ENCODE assay signal across 10 cellular contexts in the genomic region with DNA sequence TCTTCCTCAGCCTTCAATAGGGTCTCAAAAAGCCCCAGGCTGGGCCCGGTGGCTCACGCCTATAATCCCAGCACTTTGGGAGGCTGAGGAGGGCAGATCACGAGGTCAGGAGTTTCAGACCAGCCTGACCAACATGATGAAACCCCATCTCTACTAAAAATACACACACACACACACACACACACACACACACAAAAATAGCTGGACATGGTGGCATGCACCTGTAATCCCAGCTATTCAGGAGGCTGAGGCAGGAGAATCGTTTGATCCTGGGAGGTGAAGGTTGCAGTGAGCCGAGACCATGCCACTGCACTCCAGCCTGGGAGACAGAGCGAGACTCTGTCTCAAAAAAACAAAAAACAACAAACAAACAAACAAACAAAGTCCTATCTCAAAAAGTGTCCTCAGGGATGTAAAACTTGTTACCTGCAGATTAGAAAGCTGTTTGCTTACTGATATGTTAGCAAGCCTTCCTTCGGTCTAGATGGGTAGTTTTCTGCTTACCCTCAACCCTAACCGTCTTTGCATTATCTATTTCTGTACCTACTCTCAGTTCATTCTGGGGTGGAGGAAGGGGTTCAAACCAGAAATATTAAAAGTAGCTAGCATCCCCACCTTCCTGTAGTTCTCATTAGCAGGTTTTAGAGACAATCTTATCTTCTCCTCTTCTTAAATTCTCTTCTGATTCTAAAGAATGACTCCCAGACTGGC. TPM values are rescaled to one million over a fixed set of nuclear protein-coding genes. Genes with fewer than 3 reads are reported as not detected.
A peak's percentile ranks its signal among the peaks of the same experiment; 100 is the strongest.
DNase-seq lines count a peak whose midpoint lies in the region; ATAC-seq, FAIRE-seq and TF ChIP-seq lines count a peak whose summit lies in the region.
"Not testable (repeated sequence)": the region's sequence is repeated elsewhere in the genome, so short reads cannot be mapped to it uniquely, and the experiment has no call there.
"Had no signal": no experiment of that assay in that cellular context is flagged by ENCODE, and none has a peak within 500 bp of the region (broad histone marks: within the 10 kb centered on the region; RNA-seq: fewer than 3 reads in every experiment).

No MANE protein-coding gene starts in this region.

- FAIRE-seq in K562 (lab: Jason Lieb, UNC) = not testable (repeated sequence)

- DNase-seq in GM12865 (ENCODE audit: low read depth) (peak; percentile 71), posterior vena cava (ENCODE audit: low spot score) (peak; percentile 2)
- DNase-seq in T-cell; K562 (ENCODE audit: extremely low read depth in 1 of 4, low spot score in 3 of 4): not testable (repeated sequence)

- peak overlapping the region; percentile 29; the same call in 1 of the 2 replicates for H3K4me2 ChIP-seq in K562 (ENCODE audit: insufficient read depth, low read length)

- H3K4me1 Mint-ChIP-seq in T-cell = peaks cover 62 to 80% (median 66%) of the 10 kb centered on the region in 3 donors

- not testable (repeated sequence) for H3K9me1 ChIP-seq in K562 (ENCODE audit: control insufficient read depth, insufficient read depth, low read length)

- not testable (repeated sequence) for H4K20me1 ChIP-seq in K562 (replicated peaks; ENCODE audit: control insufficient read depth, insufficient read depth, low read length)

- H3K27me3 ChIP-seq in K562 (ENCODE audit: control insufficient read depth in 2 of 2, insufficient read depth in 2 of 2, low read length in 2 of 2) = not testable (repeated sequence)

- CTCF ChIA-PET in T-cell (lab: Charles Lee) (interaction anchor here in 1 of 2 donors (0.6 to 1.2 kb wide), 5 partner anchors 13 to 37 kb away, joined by 3 to 5 read pairs (median 4); no protein-coding TSS in a partner anchor), K562 (lab: Yijun Ruan, JAX; ENCODE audit: low intra/inter-chr PET ratio) (interaction anchor here (1.0 kb wide), 1 partner anchor 27 kb away, joined by 4 read pairs; no protein-coding TSS in a partner anchor)

- ATAC-seq in GM21737 (IDR thresholded peaks at IDR 0.05; ENCODE audit: unreplicated experiment) = peak; percentile 18
- ATAC-seq in HG03460 (IDR thresholded peaks at IDR 0.05; ENCODE audit: unreplicated experiment) = peak; percentile 31
- not testable (repeated sequence) for ATAC-seq in T-cell (replicated peaks in 1 of 4); K562

- not testable (repeated sequence) for H3K9me3 ChIP-seq in K562 (replicated peaks; ENCODE audit: control insufficient read depth, insufficient read depth, low read depth, low read length)

- in situ Hi-C loops in K562 (cut with MboI) = not testable (repeated sequence)

- not testable (repeated sequence) for TF ChIP-seq EP300 in K562 (IDR thresholded peaks at IDR 0.05; ENCODE audit: low read length)

- peak; percentile 16 for TF ChIP-seq POLR2A in GM19099 (IDR thresholded peaks at IDR 0.05; ENCODE audit: extremely low read depth, insufficient read length, low read depth)
- TF ChIP-seq POLR2A in K562 (conservative IDR thresholded peaks at IDR 0.05) = not testable (repeated sequence)

- TF ChIP-seq RAD21 in K562 (CRISPR knock-in tag; conservative IDR thresholded peaks at IDR 0.05 in 1 of 2, IDR thresholded peaks at IDR 0.05 in 1 of 2) = not testable (repeated sequence)

- peaks cover 49 to 50% of the 10 kb centered on the region in 2 experiments for H3K4me1 ChIP-seq in K562 (replicated peaks in 1 of 2; ENCODE audit: control insufficient read depth in 2 of 2, insufficient read depth in 2 of 2, low read length in 2 of 2)

- TF ChIP-seq CTCF in GM12865 (IDR thresholded peaks at IDR 0.05; ENCODE audit: insufficient read depth, low read depth, low read length, missing control alignments); K562 (IDR thresholded peaks at IDR 0.05 in 2 of 3, conservative IDR thresholded peaks at IDR 0.05 in 1 of 3; ENCODE audit: insufficient read depth in 2 of 3, low read depth in 1 of 3, low read length in 3 of 3): not testable (repeated sequence)

- not testable (repeated sequence) for H3K4me3 Mint-ChIP-seq in T-cell

- H3K9ac ChIP-seq in K562 (ENCODE audit: insufficient read depth in 1 of 2, low read depth in 2 of 2, low read length in 2 of 2) = not testable (repeated sequence)

- BruUV-seq in K562 (replicated peaks; lab: Mats Ljungman, UMichigan) = not testable (repeated sequence)

- H3K4me3 ChIP-seq in GM12865 (ENCODE audit: low read depth, low read length) = peak overlapping the region; percentile 46
- H3K4me3 ChIP-seq in K562 = not testable (repeated sequence)

- not testable (repeated sequence) for H3K27me3 Mint-ChIP-seq in T-cell

- POLR2A ChIA-PET in T-cell (lab: Charles Lee) (interaction anchor here (0.6 to 1.5 kb wide), 4 partner anchors 9 to 23 kb away, joined by 3 to 4 read pairs (median 3); no protein-coding TSS in a partner anchor), K562 (lab: Yijun Ruan, JAX) (interaction anchor here (0.6 to 3.4 kb wide), 12 partner anchors 9 to 101 kb away, joined by 3 to 15 read pairs (median 4); no protein-coding TSS in a partner anchor)

- not testable (repeated sequence) for H3K9me3 Mint-ChIP-seq in T-cell

- H3K36me3 ChIP-seq in K562 (ENCODE audit: control insufficient read depth, insufficient read depth, low read length) = not testable (repeated sequence)

- intact Hi-C loops in K562 (cut with micrococcal nuclease); posterior vena cava (cut with DNase I): not testable (repeated sequence)

- peak overlapping the region; percentile 61 for H3K27ac ChIP-seq in K562 (ENCODE audit: extremely low read depth, low read depth, low read length)

- H3K79me2 ChIP-seq in K562 (ENCODE audit: control insufficient read depth, insufficient read depth, low read length) = not testable (repeated sequence)

- not testable (repeated sequence) for H3K36me3 Mint-ChIP-seq in T-cell

- H2AFZ ChIP-seq in K562 (ENCODE audit: low read depth, low read length) = not testable (repeated sequence)

- H3K27ac Mint-ChIP-seq in T-cell = peak overlapping the region; percentile 24 to 53

- 22% methylated on average over 8 of the region's 8 CpGs for WGBS in K562 (ENCODE audit: insufficient coverage, low coverage, missing lambda C conversion rate)

TF ChIP-seq in K562, 482 proteins besides CTCF, POLR2A, EP300 and RAD21 (continues in another document):
- TF ChIP-seq TOE1 (IDR thresholded peaks at IDR 0.05; ENCODE audit: borderline replicate concordance) (0 out of 2 replicates have a peak, but pooled peaks have one; percentile 5), NCOA4 (IDR thresholded peaks at IDR 0.05; ENCODE audit: partially characterized antibody) (peak; percentile 47), KDM5B (IDR thresholded peaks at IDR 0.05; ENCODE audit: insufficient replicate concordance, low read depth, low read length) (peak; percentile 3)
- not testable (repeated sequence) for TF ChIP-seq TOE1 (CRISPR knock-in tag; IDR thresholded peaks at IDR 0.05; ENCODE audit: borderline replicate concordance, low read depth)
- TF ChIP-seq, protein P1, sequence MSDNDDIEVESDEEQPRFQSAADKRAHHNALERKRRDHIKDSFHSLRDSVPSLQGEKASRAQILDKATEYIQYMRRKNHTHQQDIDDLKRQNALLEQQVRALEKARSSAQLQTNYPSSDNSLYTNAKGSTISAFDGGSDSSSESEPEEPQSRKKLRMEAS (CRISPR knock-in tag; IDR thresholded peaks at IDR 0.05) = 0 out of 2 replicates have a peak, but pooled peaks have one; percentile 8

RNA-seq across cellular contexts. Expression of a gene that starts 5.4 kb away (rescaled TPM):
- total RNA-seq in T-cell (100 to 1,000 TPM; 172 to 655 (median 186) TPM), K562 (2014; rRNA removed) (8.7 and 11.3 TPM in 2 replicates), K562 (2014; rRNA removed; fragmentation: Illumina TruSeq; extraction: Trizol) (5.8 and 7.2 TPM in 2 replicates), K562 (2015; rRNA removed; fragmentation: Illumina TruSeq; extraction: Trizol) (2.6 and 2.9 TPM in 2 replicates), K562 (2021) (9.6 and 11.5 TPM in 2 replicates), posterior vena cava (100 to 1,000 TPM in 1 of 2 donors, 10 to 100 TPM in 1; 64.7 to 153 TPM)
- total RNA-seq in K562 (2011; cell fraction: chromatin; rRNA removed; ENCODE audit: low replicate concordance) = 20.8 and 48.4 TPM in 2 replicates
- total RNA-seq in K562 (2011; cell fraction: nucleolus; rRNA removed) = 32.6 and 48.7 TPM in 2 replicates
- total RNA-seq in K562 (2011; cell fraction: nucleoplasm; rRNA removed) = 41.1 and 65.7 TPM in 2 replicates
- polyA plus RNA-seq in K562 (2011; rRNA removed) (29.7 and 41.9 TPM in 2 replicates), K562 (2014; fragmentation: Illumina TruSeq; extraction: Trizol) (9.4 and 12.2 TPM in 2 replicates), K562 (2014; fragmentation: Nextera tagmentation; extraction: Ambion mirVana) (1 to 10 TPM; 2.3 to 3.8 TPM), K562 (2014; rRNA removed) (10.1 and 12.7 TPM in 2 replicates)
- polyA plus RNA-seq in K562 (2011; cell fraction: cytosol; rRNA removed) = 33.8 and 79.9 TPM in 2 replicates
- 25.8 and 51.6 TPM in 2 replicates for polyA plus RNA-seq in K562 (2011; cell fraction: nucleus; rRNA removed)
- polyA plus RNA-seq in K562 (2012) = 6.2 and 11.0 TPM in 2 replicates
- polyA minus RNA-seq in K562 (2011; rRNA and poly(A)+ RNA removed) = 18.7 and 24.3 TPM in 2 replicates
- polyA minus RNA-seq in K562 (2011; cell fraction: cytosol; rRNA and poly(A)+ RNA removed) = 12.4 and 25.9 TPM in 2 replicates
- polyA minus RNA-seq in K562 (2011; cell fraction: nucleus; rRNA and poly(A)+ RNA removed) = 23.1 and 23.3 TPM in 2 replicates

RNA-seq across cellular contexts. Expression of a gene that starts 51.0 kb away (rescaled TPM):
- total RNA-seq in T-cell = under 1 TPM in 3 of 5 donors, not detected in 2; 0.13 to 0.41 (median 0.18) TPM
- total RNA-seq in K562 (2011; cell fraction: chromatin; rRNA removed; ENCODE audit: low replicate concordance) = not detected in 2 replicates
- total RNA-seq in K562 (2011; cell fraction: nucleolus; rRNA removed) = not detected in 2 replicates
- not detected in 2 replicates for total RNA-seq in K562 (2011; cell fraction: nucleoplasm; rRNA removed)
- total RNA-seq in K562 (2014; rRNA removed) = not detected in 2 replicates
- not detected in 2 replicates for total RNA-seq in K562 (2014; rRNA removed; fragmentation: Illumina TruSeq; extraction: Trizol)
- total RNA-seq in K562 (2015; rRNA removed; fragmentation: Illumina TruSeq; extraction: Trizol) = not detected in 2 replicates
- 0.13 and 0.20 TPM in 2 replicates for total RNA-seq in K562 (2021)
- 0.03 TPM in 1 of 2 replicates, not detected in the other for polyA plus RNA-seq in K562 (2011; rRNA removed)
- polyA plus RNA-seq in K562 (2011; cell fraction: cytosol; rRNA removed) = 0.01 and 0.04 TPM in 2 replicates
- polyA plus RNA-seq in K562 (2011; cell fraction: nucleus; rRNA removed) = not detected in 2 replicates
- 0.30 TPM in 1 of 2 replicates, not detected in the other for polyA plus RNA-seq in K562 (2012)
- polyA plus RNA-seq in K562 (2014; fragmentation: Illumina TruSeq; extraction: Trizol) = not detected in 2 replicates
- polyA plus RNA-seq in K562 (2014; fragmentation: Nextera tagmentation; extraction: Ambion mirVana) = under 1 TPM in 1 of 2 experiments, not detected in 1; 0.03 TPM
- not detected in 2 replicates for polyA plus RNA-seq in K562 (2014; rRNA removed)
- not detected in 2 replicates for polyA minus RNA-seq in K562 (2011; rRNA and poly(A)+ RNA removed)
- not detected in 2 replicates for polyA minus RNA-seq in K562 (2011; cell fraction: cytosol; rRNA and poly(A)+ RNA removed)
- polyA minus RNA-seq in K562 (2011; cell fraction: nucleus; rRNA and poly(A)+ RNA removed) = not detected in 2 replicates
- 100 to 1,000 TPM; 102 to 216 TPM for total RNA-seq in posterior vena cava
- total RNA-seq: HT1080, PC-9 had no signal
- polyA plus RNA-seq: CD8-positive, alpha-beta memory T cell had no signal

Comparison
In these comparisons a context has a peak if more than half of its experiments do, and no peak if none do; other contexts are left out.
1. RNA of a gene that starts 51.0 kb away (total RNA-seq): 102 to 216 TPM in posterior vena cava; 0.13 to 0.41 TPM in T-cell and 0.13 to 0.20 TPM in K562; every median in the first group is over 10 times any median in the second.